8 cellular contexts compared by ENCODE assay signal in genomic region chrX:119512145-119512800, GRCh38. TPM values are rescaled to one million over a fixed set of nuclear protein-coding genes. Genes with fewer than 3 reads are reported as not detected.
DNase-seq lines count a peak whose midpoint lies in the region; ATAC-seq and TF ChIP-seq lines count a peak whose summit lies in the region.

No MANE protein-coding gene starts in this region.

- H3K9me3 Mint-ChIP-seq in natural killer cell treated with Interleukin-12 subunit alpha and Interleukin-12 subunit beta and Interleukin-15 and Interleukin-18, amount 100 ng/mL, for 72 hours: no peaks in the 10 kb centered on the region

- DNase-seq in DMS153 (lab: John Stamatoyannopoulos, UW) (peak; percentile 73), NCI-H1105 treated with DMSO at 0.1 percent for 48 hours (lab: John Stamatoyannopoulos, UW) (peak; percentile 53), SK-N-SH (peak; percentile 80), esophagus squamous epithelium (lab: John Stamatoyannopoulos, UW) (no peak), putamen (ENCODE audit: low spot score) (no peak)
- DNase-seq in natural killer cell treated with Interleukin-12 subunit alpha and Interleukin-12 subunit beta and Interleukin-15 and Interleukin-18, amount 100 ng/mL, for 72 hours (ENCODE audit: low spot score): no peak
- DNase-seq in activated CD4-positive, CD25-positive, alpha-beta regulatory T cell (lab: John Stamatoyannopoulos, UW): no peak

- H3K36me3 Mint-ChIP-seq in natural killer cell treated with Interleukin-12 subunit alpha and Interleukin-12 subunit beta and Interleukin-15 and Interleukin-18, amount 100 ng/mL, for 72 hours: no peaks in the 10 kb centered on the region

- no peaks in the 10 kb centered on the region for H3K9me2 ChIP-seq in SK-N-SH

- H3K27me3 ChIP-seq in SK-N-SH (ENCODE audit: insufficient read depth) (peaks cover 11% of the 10 kb centered on the region), esophagus squamous epithelium (no peaks in the 10 kb centered on the region)

- H3K4me1 ChIP-seq in SK-N-SH (ENCODE audit: control insufficient read depth in 1 of 2, insufficient read depth in 2 of 2, low read depth in 1 of 2, low read length in 1 of 2): no peaks in the 10 kb centered on the region
- H3K4me1 ChIP-seq in esophagus squamous epithelium: peaks cover 0 to 5% (median 4%) of the 10 kb centered on the region in 3 donors

- CTCF ChIA-PET in SK-N-SH (lab: Yijun Ruan, JAX): interaction anchor here (0.6 to 4.6 kb wide), 23 partner anchors 8 to 371 kb away, joined by 3 to 53 read pairs (median 4); partner anchors contain the start of genes SLC25A5, SOWAHD, STEEP1 and UBE2A

- H3K27me3 Mint-ChIP-seq in natural killer cell treated with Interleukin-12 subunit alpha and Interleukin-12 subunit beta and Interleukin-15 and Interleukin-18, amount 100 ng/mL, for 72 hours: peaks cover 0 to 3% of the 10 kb centered on the region in 2 donors

- H3K9me3 ChIP-seq in SK-N-SH (no peaks in the 10 kb centered on the region), esophagus squamous epithelium (no peaks in the 10 kb centered on the region)

- TF ChIP-seq CTCF in SK-N-SH (IDR thresholded peaks at IDR 0.05): peak; percentile 83
- peak in 5 of 6 experiments; percentile 58 to 83 (median 69) for TF ChIP-seq CTCF in esophagus squamous epithelium (IDR thresholded peaks at IDR 0.05)

- no peak overlapping the region for H3K4me3 Mint-ChIP-seq in natural killer cell treated with Interleukin-12 subunit alpha and Interleukin-12 subunit beta and Interleukin-15 and Interleukin-18, amount 100 ng/mL, for 72 hours

- no peak for TF ChIP-seq EP300 in SK-N-SH (IDR thresholded peaks at IDR 0.05; ENCODE audit: borderline replicate concordance in 1 of 2, low read depth in 1 of 2, low read length in 1 of 2)

- no peaks in the 10 kb centered on the region for H3K79me2 ChIP-seq in SK-N-SH (ENCODE audit: insufficient read depth)

- intact Hi-C loops in esophagus squamous epithelium (cut with DNase I): no loop called here

- ATAC-seq in GM19438 (IDR thresholded peaks at IDR 0.05; ENCODE audit: low read depth, unreplicated experiment): peak; percentile 69
- peak; percentile 57 to 60 for ATAC-seq in natural killer cell treated with Interleukin-12 subunit alpha and Interleukin-12 subunit beta and Interleukin-15 and Interleukin-18, amount 100 ng/mL, for 72 hours

- TF ChIP-seq POLR2A in esophagus squamous epithelium (IDR thresholded peaks at IDR 0.05): no peak

- H3K4me3 ChIP-seq in SK-N-SH (ENCODE audit: low read depth in 2 of 2, low read length in 1 of 2) (no peak overlapping the region), esophagus squamous epithelium (no peak overlapping the region)

- H3K36me3 ChIP-seq in SK-N-SH (replicated peaks in 1 of 2; ENCODE audit: control insufficient read depth in 1 of 2, insufficient read depth in 2 of 2, low read length in 1 of 2) (no peaks in the 10 kb centered on the region), esophagus squamous epithelium (no peaks in the 10 kb centered on the region)

- H3K9ac ChIP-seq in SK-N-SH: no peak overlapping the region

- H2AFZ ChIP-seq in SK-N-SH (ENCODE audit: low read depth): peak overlapping the region; percentile 87; the same call in 1 of the 2 replicates

- POLR2A ChIA-PET in SK-N-SH (lab: Yijun Ruan, JAX): interaction anchor here (0.5 to 1.3 kb wide), 3 partner anchors 28 to 279 kb away, joined by 3 to 8 read pairs (median 4); no protein-coding TSS in a partner anchor

- WGBS in SK-N-SH (ENCODE audit: low lambda C conversion rate): 35% methylated on average over 9 of the region's 14 CpGs
- WGBS in esophagus squamous epithelium, 2 donors: 49% methylated on average over 8 of the region's 14 CpGs; no CpG with 5 or more reads in 1 of the 2 donors

- TF ChIP-seq RAD21 in SK-N-SH (IDR thresholded peaks at IDR 0.05; ENCODE audit: low read length): peak; percentile 82

- H3K27ac Mint-ChIP-seq in natural killer cell treated with Interleukin-12 subunit alpha and Interleukin-12 subunit beta and Interleukin-15 and Interleukin-18, amount 100 ng/mL, for 72 hours: no peak overlapping the region

- peaks cover 3 to 7% of the 10 kb centered on the region in 2 donors for H3K4me1 Mint-ChIP-seq in natural killer cell treated with Interleukin-12 subunit alpha and Interleukin-12 subunit beta and Interleukin-15 and Interleukin-18, amount 100 ng/mL, for 72 hours (ENCODE audit: low read depth in 2 of 2)

- H3F3A ChIP-seq in SK-N-SH (replicated peaks; ENCODE audit: insufficient read depth): no peaks in the 10 kb centered on the region

- H3K4me2 ChIP-seq in SK-N-SH: no peak overlapping the region

- H3K27ac ChIP-seq in SK-N-SH (ENCODE audit: low read depth in 2 of 2, low read length in 1 of 2) (no peak overlapping the region), esophagus squamous epithelium (no peak overlapping the region)

- H4K20me1 ChIP-seq in SK-N-SH (ENCODE audit: insufficient read depth): no peaks in the 10 kb centered on the region

TF ChIP-seq in SK-N-SH, 30 proteins besides CTCF, POLR2A, EP300 and RAD21:
- no peak for TF ChIP-seq IRF3 (IDR thresholded peaks at IDR 0.05; ENCODE audit: low read depth, low read length)
- TF ChIP-seq SMC3 (IDR thresholded peaks at IDR 0.05; ENCODE audit: low read depth, low read length): peak; percentile 84

RNA-seq across cellular contexts. Expression of gene SLC25A5, which starts 44.0 kb away (rescaled TPM):
- 374 and 387 TPM in 2 replicates for polyA plus RNA-seq in SK-N-SH (2012; rRNA removed)
- 375 and 450 TPM in 2 replicates for polyA plus RNA-seq in SK-N-SH (2012; cell fraction: cytosol; rRNA removed)
- 166 and 201 TPM in 2 replicates for polyA plus RNA-seq in SK-N-SH (2012; cell fraction: nucleus; rRNA removed)
- total RNA-seq in esophagus squamous epithelium: 100 to 1,000 TPM; 427 to 606 (median 480) TPM
- 100 to 1,000 TPM; 352 to 473 TPM for total RNA-seq in natural killer cell treated with Interleukin-12 subunit alpha and Interleukin-12 subunit beta and Interleukin-15 and Interleukin-18, amount 100 ng/mL, for 72 hours

RNA-seq across cellular contexts. Expression of gene STEEP1, which starts 52.9 kb away (rescaled TPM):
- 19.2 and 22.9 TPM in 2 replicates for polyA plus RNA-seq in SK-N-SH (2012; rRNA removed)
- 24.4 and 28.7 TPM in 2 replicates for polyA plus RNA-seq in SK-N-SH (2012; cell fraction: cytosol; rRNA removed)
- 20.7 and 24.1 TPM in 2 replicates for polyA plus RNA-seq in SK-N-SH (2012; cell fraction: nucleus; rRNA removed)
- 10 to 100 TPM; 14.8 to 31.1 (median 17.2) TPM for total RNA-seq in esophagus squamous epithelium
- total RNA-seq in natural killer cell treated with Interleukin-12 subunit alpha and Interleukin-12 subunit beta and Interleukin-15 and Interleukin-18, amount 100 ng/mL, for 72 hours: 10 to 100 TPM; 20.8 to 24.2 TPM

Comparison
In these comparisons a context has a peak if more than half of its experiments do, and no peak if none do; other contexts are left out.
1. DNase-seq: peak in DMS153 (single experiment), NCI-H1105 treated with DMSO at 0.1 percent for 48 hours (single experiment) and SK-N-SH (single experiment); none in esophagus squamous epithelium (single experiment), natural killer cell treated with Interleukin-12 subunit alpha and Interleukin-12 subunit beta and Interleukin-15 and Interleukin-18, amount 100 ng/mL, for 72 hours (single experiment), activated CD4-positive, CD25-positive, alpha-beta regulatory T cell (0 of 4) and putamen (single experiment).